ENCODE assay signal across 2 cellular contexts in the genomic region with DNA sequence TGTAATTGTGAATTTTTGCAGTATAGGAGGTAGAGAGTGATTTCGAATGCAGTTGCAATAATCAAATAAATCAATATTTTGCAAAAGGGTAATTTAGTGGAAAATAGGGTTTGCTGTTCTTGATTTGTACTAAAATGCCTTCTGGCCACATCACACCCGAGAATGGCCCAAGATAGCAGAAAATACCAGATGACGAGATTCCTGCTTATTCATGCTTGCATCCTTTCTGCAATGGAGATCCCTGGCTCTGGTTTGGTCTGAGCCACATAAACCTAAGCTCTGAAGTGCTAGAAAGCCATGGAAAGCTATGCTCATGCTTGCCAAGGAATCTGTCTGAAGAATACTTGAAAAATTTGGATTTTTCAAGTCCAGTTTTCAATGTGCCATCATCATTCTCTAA.
A peak's percentile ranks its signal among the peaks of the same experiment; 100 is the strongest.
TF ChIP-seq lines count a peak whose summit lies in the region.

No MANE protein-coding gene starts in this region.

TF ChIP-seq in GM23338, 12 proteins besides CTCF, POLR2A, EP300 and RAD21:
- TF ChIP-seq NANOG (IDR thresholded peaks at IDR 0.05; ENCODE audit: borderline replicate concordance) (no peak), STAT1 (IDR thresholded peaks at IDR 0.05; ENCODE audit: unreplicated experiment) (no peak), CREB1 (CRISPR knock-in tag; IDR thresholded peaks at IDR 0.05; ENCODE audit: low read depth) (no peak)
- TF ChIP-seq, protein P1, sequence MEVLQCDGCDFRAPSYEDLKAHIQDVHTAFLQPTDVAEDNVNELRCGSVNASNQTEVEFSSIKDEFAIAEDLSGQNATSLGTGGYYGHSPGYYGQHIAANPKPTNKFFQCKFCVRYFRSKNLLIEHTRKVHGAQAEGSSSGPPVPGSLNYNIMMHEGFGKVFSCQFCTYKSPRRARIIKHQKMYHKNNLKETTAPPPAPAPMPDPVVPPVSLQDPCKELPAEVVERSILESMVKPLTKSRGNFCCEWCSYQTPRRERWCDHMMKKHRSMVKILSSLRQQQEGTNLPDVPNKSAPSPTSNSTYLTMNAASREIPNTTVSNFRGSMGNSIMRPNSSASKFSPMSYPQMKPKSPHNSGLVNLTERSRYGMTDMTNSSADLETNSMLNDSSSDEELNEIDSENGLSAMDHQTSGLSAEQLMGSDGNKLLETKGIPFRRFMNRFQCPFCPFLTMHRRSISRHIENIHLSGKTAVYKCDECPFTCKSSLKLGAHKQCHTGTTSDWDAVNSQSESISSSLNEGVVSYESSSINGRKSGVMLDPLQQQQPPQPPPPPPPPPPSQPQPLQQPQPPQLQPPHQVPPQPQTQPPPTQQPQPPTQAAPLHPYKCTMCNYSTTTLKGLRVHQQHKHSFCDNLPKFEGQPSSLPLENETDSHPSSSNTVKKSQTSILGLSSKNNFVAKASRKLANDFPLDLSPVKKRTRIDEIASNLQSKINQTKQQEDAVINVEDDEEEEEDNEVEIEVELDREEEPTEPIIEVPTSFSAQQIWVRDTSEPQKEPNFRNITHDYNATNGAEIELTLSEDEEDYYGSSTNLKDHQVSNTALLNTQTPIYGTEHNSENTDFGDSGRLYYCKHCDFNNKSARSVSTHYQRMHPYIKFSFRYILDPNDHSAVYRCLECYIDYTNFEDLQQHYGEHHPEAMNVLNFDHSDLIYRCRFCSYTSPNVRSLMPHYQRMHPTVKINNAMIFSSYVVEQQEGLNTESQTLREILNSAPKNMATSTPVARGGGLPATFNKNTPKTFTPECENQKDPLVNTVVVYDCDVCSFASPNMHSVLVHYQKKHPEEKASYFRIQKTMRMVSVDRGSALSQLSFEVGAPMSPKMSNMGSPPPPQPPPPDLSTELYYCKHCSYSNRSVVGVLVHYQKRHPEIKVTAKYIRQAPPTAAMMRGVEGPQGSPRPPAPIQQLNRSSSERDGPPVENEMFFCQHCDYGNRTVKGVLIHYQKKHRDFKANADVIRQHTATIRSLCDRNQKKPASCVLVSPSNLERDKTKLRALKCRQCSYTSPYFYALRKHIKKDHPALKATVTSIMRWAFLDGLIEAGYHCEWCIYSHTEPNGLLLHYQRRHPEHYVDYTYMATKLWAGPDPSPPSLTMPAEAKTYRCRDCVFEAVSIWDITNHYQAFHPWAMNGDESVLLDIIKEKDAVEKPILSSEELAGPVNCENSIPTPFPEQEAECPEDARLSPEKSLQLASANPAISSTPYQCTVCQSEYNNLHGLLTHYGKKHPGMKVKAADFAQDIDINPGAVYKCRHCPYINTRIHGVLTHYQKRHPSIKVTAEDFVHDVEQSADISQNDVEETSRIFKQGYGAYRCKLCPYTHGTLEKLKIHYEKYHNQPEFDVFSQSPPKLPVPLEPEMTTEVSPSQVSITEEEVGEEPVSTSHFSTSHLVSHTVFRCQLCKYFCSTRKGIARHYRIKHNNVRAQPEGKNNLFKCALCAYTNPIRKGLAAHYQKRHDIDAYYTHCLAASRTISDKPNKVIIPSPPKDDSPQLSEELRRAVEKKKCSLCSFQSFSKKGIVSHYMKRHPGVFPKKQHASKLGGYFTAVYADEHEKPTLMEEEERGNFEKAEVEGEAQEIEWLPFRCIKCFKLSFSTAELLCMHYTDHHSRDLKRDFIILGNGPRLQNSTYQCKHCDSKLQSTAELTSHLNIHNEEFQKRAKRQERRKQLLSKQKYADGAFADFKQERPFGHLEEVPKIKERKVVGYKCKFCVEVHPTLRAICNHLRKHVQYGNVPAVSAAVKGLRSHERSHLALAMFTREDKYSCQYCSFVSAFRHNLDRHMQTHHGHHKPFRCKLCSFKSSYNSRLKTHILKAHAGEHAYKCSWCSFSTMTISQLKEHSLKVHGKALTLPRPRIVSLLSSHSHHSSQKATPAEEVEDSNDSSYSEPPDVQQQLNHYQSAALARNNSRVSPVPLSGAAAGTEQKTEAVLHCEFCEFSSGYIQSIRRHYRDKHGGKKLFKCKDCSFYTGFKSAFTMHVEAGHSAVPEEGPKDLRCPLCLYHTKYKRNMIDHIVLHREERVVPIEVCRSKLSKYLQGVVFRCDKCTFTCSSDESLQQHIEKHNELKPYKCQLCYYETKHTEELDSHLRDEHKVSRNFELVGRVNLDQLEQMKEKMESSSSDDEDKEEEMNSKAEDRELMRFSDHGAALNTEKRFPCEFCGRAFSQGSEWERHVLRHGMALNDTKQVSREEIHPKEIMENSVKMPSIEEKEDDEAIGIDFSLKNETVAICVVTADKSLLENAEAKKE (CRISPR knock-in tag; IDR thresholded peaks at IDR 0.05), result peak; percentile 67; the same call in 1 of the 2 replicates
- TF ChIP-seq, protein P2, sequence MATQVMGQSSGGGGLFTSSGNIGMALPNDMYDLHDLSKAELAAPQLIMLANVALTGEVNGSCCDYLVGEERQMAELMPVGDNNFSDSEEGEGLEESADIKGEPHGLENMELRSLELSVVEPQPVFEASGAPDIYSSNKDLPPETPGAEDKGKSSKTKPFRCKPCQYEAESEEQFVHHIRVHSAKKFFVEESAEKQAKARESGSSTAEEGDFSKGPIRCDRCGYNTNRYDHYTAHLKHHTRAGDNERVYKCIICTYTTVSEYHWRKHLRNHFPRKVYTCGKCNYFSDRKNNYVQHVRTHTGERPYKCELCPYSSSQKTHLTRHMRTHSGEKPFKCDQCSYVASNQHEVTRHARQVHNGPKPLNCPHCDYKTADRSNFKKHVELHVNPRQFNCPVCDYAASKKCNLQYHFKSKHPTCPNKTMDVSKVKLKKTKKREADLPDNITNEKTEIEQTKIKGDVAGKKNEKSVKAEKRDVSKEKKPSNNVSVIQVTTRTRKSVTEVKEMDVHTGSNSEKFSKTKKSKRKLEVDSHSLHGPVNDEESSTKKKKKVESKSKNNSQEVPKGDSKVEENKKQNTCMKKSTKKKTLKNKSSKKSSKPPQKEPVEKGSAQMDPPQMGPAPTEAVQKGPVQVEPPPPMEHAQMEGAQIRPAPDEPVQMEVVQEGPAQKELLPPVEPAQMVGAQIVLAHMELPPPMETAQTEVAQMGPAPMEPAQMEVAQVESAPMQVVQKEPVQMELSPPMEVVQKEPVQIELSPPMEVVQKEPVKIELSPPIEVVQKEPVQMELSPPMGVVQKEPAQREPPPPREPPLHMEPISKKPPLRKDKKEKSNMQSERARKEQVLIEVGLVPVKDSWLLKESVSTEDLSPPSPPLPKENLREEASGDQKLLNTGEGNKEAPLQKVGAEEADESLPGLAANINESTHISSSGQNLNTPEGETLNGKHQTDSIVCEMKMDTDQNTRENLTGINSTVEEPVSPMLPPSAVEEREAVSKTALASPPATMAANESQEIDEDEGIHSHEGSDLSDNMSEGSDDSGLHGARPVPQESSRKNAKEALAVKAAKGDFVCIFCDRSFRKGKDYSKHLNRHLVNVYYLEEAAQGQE (IDR thresholded peaks at IDR 0.05; ENCODE audit: unreplicated experiment), result no peak
- TF ChIP-seq, protein P3, sequence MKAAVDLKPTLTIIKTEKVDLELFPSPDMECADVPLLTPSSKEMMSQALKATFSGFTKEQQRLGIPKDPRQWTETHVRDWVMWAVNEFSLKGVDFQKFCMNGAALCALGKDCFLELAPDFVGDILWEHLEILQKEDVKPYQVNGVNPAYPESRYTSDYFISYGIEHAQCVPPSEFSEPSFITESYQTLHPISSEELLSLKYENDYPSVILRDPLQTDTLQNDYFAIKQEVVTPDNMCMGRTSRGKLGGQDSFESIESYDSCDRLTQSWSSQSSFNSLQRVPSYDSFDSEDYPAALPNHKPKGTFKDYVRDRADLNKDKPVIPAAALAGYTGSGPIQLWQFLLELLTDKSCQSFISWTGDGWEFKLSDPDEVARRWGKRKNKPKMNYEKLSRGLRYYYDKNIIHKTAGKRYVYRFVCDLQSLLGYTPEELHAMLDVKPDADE (IDR thresholded peaks at IDR 0.05), result no peak

TF ChIP-seq in HepG2, 621 proteins besides CTCF, POLR2A, EP300 and RAD21:
- TF ChIP-seq, protein P4, sequence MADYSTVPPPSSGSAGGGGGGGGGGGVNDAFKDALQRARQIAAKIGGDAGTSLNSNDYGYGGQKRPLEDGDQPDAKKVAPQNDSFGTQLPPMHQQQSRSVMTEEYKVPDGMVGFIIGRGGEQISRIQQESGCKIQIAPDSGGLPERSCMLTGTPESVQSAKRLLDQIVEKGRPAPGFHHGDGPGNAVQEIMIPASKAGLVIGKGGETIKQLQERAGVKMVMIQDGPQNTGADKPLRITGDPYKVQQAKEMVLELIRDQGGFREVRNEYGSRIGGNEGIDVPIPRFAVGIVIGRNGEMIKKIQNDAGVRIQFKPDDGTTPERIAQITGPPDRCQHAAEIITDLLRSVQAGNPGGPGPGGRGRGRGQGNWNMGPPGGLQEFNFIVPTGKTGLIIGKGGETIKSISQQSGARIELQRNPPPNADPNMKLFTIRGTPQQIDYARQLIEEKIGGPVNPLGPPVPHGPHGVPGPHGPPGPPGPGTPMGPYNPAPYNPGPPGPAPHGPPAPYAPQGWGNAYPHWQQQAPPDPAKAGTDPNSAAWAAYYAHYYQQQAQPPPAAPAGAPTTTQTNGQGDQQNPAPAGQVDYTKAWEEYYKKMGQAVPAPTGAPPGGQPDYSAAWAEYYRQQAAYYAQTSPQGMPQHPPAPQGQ (CRISPR knock-in tag; IDR thresholded peaks at IDR 0.05; ENCODE audit: borderline replicate concordance), result no peak
- TF ChIP-seq, protein P5, sequence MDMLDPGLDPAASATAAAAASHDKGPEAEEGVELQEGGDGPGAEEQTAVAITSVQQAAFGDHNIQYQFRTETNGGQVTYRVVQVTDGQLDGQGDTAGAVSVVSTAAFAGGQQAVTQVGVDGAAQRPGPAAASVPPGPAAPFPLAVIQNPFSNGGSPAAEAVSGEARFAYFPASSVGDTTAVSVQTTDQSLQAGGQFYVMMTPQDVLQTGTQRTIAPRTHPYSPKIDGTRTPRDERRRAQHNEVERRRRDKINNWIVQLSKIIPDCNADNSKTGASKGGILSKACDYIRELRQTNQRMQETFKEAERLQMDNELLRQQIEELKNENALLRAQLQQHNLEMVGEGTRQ (IDR thresholded peaks at IDR 0.05; ENCODE audit: low read depth, low read length), result no peak
- TF ChIP-seq, protein P5 (CRISPR knock-in tag; IDR thresholded peaks at IDR 0.05; ENCODE audit: borderline replicate concordance), result no peak
- TF ChIP-seq JUND (CRISPR knock-in tag; IDR thresholded peaks at IDR 0.05) (no peak), FOXP1 (IDR thresholded peaks at IDR 0.05) (no peak), FOXP1 (CRISPR knock-in tag; IDR thresholded peaks at IDR 0.05) (no peak), MYNN (CRISPR knock-in tag; IDR thresholded peaks at IDR 0.05; ENCODE audit: low read depth) (no peak), ATF7-NPFF (CRISPR knock-in tag; IDR thresholded peaks at IDR 0.05; ENCODE audit: low read depth) (no peak), MAF1 (CRISPR knock-in tag; IDR thresholded peaks at IDR 0.05; ENCODE audit: borderline replicate concordance) (no peak), RBM39 (IDR thresholded peaks at IDR 0.05; ENCODE audit: low read depth, low read length, poor library complexity, severe bottlenecking) (no peak), SAP130 (CRISPR knock-in tag; IDR thresholded peaks at IDR 0.05; ENCODE audit: low read depth) (no peak), ZNF136 (CRISPR knock-in tag; IDR thresholded peaks at IDR 0.05; ENCODE audit: low read depth) (no peak), ZNF777 (CRISPR knock-in tag; IDR thresholded peaks at IDR 0.05) (no peak), ZNF709 (CRISPR knock-in tag; IDR thresholded peaks at IDR 0.05) (no peak)
- TF ChIP-seq, protein P6, sequence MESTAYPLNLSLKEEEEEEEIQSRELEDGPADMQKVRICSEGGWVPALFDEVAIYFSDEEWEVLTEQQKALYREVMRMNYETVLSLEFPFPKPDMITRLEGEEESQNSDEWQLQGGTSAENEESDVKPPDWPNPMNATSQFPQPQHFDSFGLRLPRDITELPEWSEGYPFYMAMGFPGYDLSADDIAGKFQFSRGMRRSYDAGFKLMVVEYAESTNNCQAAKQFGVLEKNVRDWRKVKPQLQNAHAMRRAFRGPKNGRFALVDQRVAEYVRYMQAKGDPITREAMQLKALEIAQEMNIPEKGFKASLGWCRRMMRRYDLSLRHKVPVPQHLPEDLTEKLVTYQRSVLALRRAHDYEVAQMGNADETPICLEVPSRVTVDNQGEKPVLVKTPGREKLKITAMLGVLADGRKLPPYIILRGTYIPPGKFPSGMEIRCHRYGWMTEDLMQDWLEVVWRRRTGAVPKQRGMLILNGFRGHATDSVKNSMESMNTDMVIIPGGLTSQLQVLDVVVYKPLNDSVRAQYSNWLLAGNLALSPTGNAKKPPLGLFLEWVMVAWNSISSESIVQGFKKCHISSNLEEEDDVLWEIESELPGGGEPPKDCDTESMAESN (CRISPR knock-in tag; conservative IDR thresholded peaks at IDR 0.05), result no peak
